1 cellular context compared by ENCODE assay signal in the genomic region with DNA sequence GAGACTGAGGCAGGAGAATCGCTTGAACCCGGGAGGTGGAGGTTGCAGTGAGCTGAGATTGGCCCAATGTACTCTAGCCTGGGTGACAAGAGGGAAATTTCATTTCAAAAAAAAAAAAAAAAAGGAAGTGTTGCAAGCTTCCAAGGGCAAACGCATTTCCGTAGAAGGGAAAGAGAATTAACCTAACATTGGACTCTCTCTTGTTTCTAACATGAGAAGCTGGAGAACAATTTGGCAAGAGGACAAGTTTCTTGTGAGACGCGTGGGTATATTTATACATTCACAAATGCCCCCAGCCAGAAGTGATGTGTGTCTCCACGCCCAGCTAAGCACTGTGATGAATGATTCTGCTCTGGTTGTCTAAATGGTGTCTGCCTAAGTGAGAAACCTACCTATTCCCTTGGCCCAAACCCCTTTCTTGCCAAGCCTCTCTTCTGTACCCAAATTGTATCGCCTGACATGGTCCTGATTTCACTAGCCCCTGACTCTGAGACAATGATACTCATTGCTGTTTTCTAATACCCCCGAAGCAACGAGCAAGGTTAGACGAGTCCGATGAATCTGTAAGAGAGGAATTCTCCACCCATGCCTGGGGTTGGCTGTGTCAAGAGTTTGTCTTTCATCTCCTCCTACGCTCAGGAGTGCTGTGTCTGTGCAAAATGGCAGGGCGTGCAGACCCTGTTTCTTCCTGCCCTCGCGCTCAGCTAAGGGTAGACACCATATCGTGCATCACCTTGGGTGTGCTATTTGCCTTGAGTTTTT.
TF ChIP-seq lines count a peak whose summit lies in the region.

No MANE protein-coding gene starts in this region.

TF ChIP-seq in K562, 482 proteins besides CTCF, POLR2A, EP300 and RAD21:
- no peak for TF ChIP-seq SRSF1 (IDR thresholded peaks at IDR 0.05; ENCODE audit: low read depth, low read length)
- no peak for TF ChIP-seq ZNF584 (CRISPR knock-in tag; IDR thresholded peaks at IDR 0.05; ENCODE audit: low read depth)
- no peak for TF ChIP-seq ZFP1 (CRISPR knock-in tag; IDR thresholded peaks at IDR 0.05)
- TF ChIP-seq NCOA6 (IDR thresholded peaks at IDR 0.05), result no peak
- 0 out of 4 replicates have a peak, but pooled peaks of 1 of the 2 experiments have one; percentile 22 for TF ChIP-seq FOXA3 (CRISPR knock-in tag; conservative IDR thresholded peaks at IDR 0.05 in 1 of 2, IDR thresholded peaks at IDR 0.05 in 1 of 2)
- TF ChIP-seq, protein P1, sequence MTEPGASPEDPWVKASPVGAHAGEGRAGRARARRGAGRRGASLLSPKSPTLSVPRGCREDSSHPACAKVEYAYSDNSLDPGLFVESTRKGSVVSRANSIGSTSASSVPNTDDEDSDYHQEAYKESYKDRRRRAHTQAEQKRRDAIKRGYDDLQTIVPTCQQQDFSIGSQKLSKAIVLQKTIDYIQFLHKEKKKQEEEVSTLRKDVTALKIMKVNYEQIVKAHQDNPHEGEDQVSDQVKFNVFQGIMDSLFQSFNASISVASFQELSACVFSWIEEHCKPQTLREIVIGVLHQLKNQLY (CRISPR knock-in tag; conservative IDR thresholded peaks at IDR 0.05), result no peak
- peak; percentile 28; the same call in 1 of the 2 replicates for TF ChIP-seq SPI1 (IDR thresholded peaks at IDR 0.05; ENCODE audit: borderline replicate concordance, low read depth, low read length)
- TF ChIP-seq SMAD4 (CRISPR knock-in tag; conservative IDR thresholded peaks at IDR 0.05), result no peak
- no peak for TF ChIP-seq ETV5 (CRISPR knock-in tag; IDR thresholded peaks at IDR 0.05; ENCODE audit: low read depth)
- TF ChIP-seq BCOR (IDR thresholded peaks at IDR 0.05), result no peak
- TF ChIP-seq, protein P2, sequence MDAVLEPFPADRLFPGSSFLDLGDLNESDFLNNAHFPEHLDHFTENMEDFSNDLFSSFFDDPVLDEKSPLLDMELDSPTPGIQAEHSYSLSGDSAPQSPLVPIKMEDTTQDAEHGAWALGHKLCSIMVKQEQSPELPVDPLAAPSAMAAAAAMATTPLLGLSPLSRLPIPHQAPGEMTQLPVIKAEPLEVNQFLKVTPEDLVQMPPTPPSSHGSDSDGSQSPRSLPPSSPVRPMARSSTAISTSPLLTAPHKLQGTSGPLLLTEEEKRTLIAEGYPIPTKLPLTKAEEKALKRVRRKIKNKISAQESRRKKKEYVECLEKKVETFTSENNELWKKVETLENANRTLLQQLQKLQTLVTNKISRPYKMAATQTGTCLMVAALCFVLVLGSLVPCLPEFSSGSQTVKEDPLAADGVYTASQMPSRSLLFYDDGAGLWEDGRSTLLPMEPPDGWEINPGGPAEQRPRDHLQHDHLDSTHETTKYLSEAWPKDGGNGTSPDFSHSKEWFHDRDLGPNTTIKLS (IDR thresholded peaks at IDR 0.05; ENCODE audit: borderline replicate concordance, low read depth), result no peak
